Comparison of ENCODE assay signal across 10 cellular contexts in the genomic region with DNA sequence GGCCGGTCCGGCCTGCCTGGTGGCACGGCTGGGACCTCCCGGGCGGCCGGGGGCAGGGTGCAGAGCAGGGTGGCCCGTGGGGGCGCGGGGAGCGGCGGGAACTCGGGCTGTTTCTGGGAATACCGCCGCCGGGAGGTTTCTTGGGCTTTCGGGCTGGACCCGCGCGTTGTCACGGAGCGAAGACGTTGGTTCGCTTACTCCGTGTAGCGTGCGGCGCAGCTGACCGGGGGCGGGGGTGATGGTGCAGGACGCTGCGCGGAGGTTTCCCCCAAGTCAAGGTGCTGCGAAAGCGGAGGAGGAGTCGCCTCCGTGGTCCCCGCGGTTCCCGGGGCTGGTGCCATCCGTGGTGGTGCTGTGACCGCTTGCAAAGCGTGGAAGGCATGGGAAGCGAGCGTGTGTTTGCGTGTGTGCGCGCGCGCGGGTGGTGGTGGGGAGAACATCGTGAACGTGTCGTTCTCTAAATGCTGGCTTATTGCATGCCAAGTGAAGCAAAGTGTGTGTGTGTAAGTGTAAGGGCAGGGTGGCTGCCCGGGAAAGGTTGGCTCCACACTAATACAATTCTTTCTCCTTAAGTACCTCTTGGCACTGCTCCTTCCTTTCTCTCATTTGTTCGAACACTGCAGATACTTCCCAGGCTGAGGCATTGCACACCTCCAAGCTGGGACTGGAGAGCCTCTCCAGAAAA. TPM values are rescaled to one million over a fixed set of nuclear protein-coding genes. Genes with fewer than 3 reads are reported as not detected.
DNase-seq lines count a peak whose midpoint lies in the region; ATAC-seq, FAIRE-seq and TF ChIP-seq lines count a peak whose summit lies in the region.
"Had no signal": no experiment of that assay in that cellular context is flagged by ENCODE, and none has a peak within 500 bp of the region (broad histone marks: within the 10 kb centered on the region; RNA-seq: fewer than 3 reads in every experiment).

No MANE protein-coding gene starts in this region.

- H2BK15ac ChIP-seq in neuronal stem cell (ENCODE audit: low read length): no peak overlapping the region

- no peak overlapping the region for H4K8ac ChIP-seq in neuronal stem cell (ENCODE audit: low read depth, low read length)

- no peak for DNase-seq in A549 (ENCODE audit: low read depth in 1 of 2, low spot score in 1 of 2)
- DNase-seq in esophagus muscularis mucosa (ENCODE audit: extremely low spot score): no peak
- DNase-seq in neuronal stem cell (ENCODE audit: low spot score): peak; percentile 26
- DNase-seq in SW480 (ENCODE audit: low spot score): no peak
- no peak for DNase-seq in RKO (ENCODE audit: low spot score)
- no peak for DNase-seq in natural killer cell

- peak overlapping the region; percentile 83 for H3K18ac ChIP-seq in neuronal stem cell (ENCODE audit: low read length)

- H3K27me3 ChIP-seq in HUES64 (ENCODE audit: insufficient read depth, low read length) (peaks cover 47% of the 10 kb centered on the region), esophagus muscularis mucosa (peaks cover 0 to 18% (median 0%) of the 10 kb centered on the region in 4 donors), neuronal stem cell (ENCODE audit: control insufficient read depth in 3 of 3, insufficient read depth in 3 of 3, low read depth in 1 of 3, low read length in 3 of 3) (peaks cover 13 to 63% (median 32%) of the 10 kb centered on the region in 3 experiments)

- no peak overlapping the region for H2BK5ac ChIP-seq in neuronal stem cell (ENCODE audit: low read length)

- POLR2A ChIA-PET in A549 (lab: Yijun Ruan, JAX): no interaction called here

- intact Hi-C loops in esophagus muscularis mucosa (cut with DNase I): loop anchor here (10.0 kb wide), 1 partner anchor 342 kb away; no protein-coding TSS in a partner anchor
- intact Hi-C loops in natural killer cell (cut with micrococcal nuclease): no loop called here

- 0 out of 2 replicates have a peak overlapping the region, but pooled peaks have one; percentile 39 for H3K9ac ChIP-seq in HUES64 (ENCODE audit: low read depth, low read length)
- H3K9ac ChIP-seq in neuronal stem cell (ENCODE audit: low read depth, low read length, poor library complexity): peak overlapping the region; percentile 86

- peak overlapping the region; percentile 93 for H3K4me2 ChIP-seq in A549
- peak overlapping the region; percentile 91 for H3K4me2 ChIP-seq in neuronal stem cell (ENCODE audit: insufficient read depth, low read length, poor library complexity, severe bottlenecking)

- H3K79me1 ChIP-seq in neuronal stem cell (ENCODE audit: low read depth, low read length): no peaks in the 10 kb centered on the region

- H3K4me3 Mint-ChIP-seq in natural killer cell: no peak overlapping the region

- ATAC-seq in A549 (peak; percentile 11 to 41; a peak in 3 of 6 replicates), GM18909 (IDR thresholded peaks at IDR 0.05; ENCODE audit: poor library complexity, unreplicated experiment) (no peak), natural killer cell (no peak)

- H3K4me1 Mint-ChIP-seq in natural killer cell: peaks cover 0 to 4% of the 10 kb centered on the region in 2 donors

- no peak overlapping the region for H2BK12ac ChIP-seq in neuronal stem cell (ENCODE audit: low read length)

- H3K14ac ChIP-seq in neuronal stem cell (ENCODE audit: low read length): peak overlapping the region; percentile 56

- H3K4me3 ChIP-seq in A549 (peak overlapping the region; percentile 46), HUES64 (ENCODE audit: low read length) (peak overlapping the region; percentile 67), esophagus muscularis mucosa (peak overlapping the region; percentile 79 to 82 (median 80)), neuronal stem cell (ENCODE audit: low read length in 2 of 2) (peak overlapping the region; percentile 38 to 87)
- H3K4me3 ChIP-seq: SJSA1 had no signal

- peaks cover 26 to 34% of the 10 kb centered on the region in 2 donors for H3K27me3 Mint-ChIP-seq in natural killer cell (ENCODE audit: low read depth in 2 of 2)

- WGBS in A549 (ENCODE audit: missing lambda C conversion rate): 8% methylated on average over 31 of the region's 55 CpGs
- WGBS in HUES64: 1% methylated on average over 55 of the region's 55 CpGs
- WGBS in esophagus muscularis mucosa: 2% methylated on average over 22 of the region's 55 CpGs
- WGBS in neuronal stem cell (ENCODE audit: extremely low coverage in 2 of 2, insufficient read length in 2 of 2, insufficient replicate concordance in 1 of 2), 2 donors: no CpG with 5 or more reads among the region's 55 CpGs

- CTCF ChIA-PET in A549 (lab: Yijun Ruan, JAX): interaction anchor here (0.9 to 1.5 kb wide), 3 partner anchors 12 to 434 kb away, joined by 3 to 4 read pairs (median 3); no protein-coding TSS in a partner anchor

- H3K36me3 Mint-ChIP-seq in natural killer cell: peaks cover 5% of the 10 kb centered on the region
- H3K36me3 Mint-ChIP-seq: IgD-negative memory B cell had no signal

- H3K36me3 ChIP-seq in HUES64 (ENCODE audit: insufficient read depth, low read length) (no peaks in the 10 kb centered on the region), esophagus muscularis mucosa (no peaks in the 10 kb centered on the region), neuronal stem cell (replicated peaks in 1 of 2; ENCODE audit: control insufficient read depth in 2 of 2, insufficient read depth in 2 of 2, low read length in 2 of 2) (no peaks in the 10 kb centered on the region)
- H3K36me3 ChIP-seq: SJSA1 had no signal

- no peak overlapping the region for H3K4ac ChIP-seq in neuronal stem cell (ENCODE audit: low read length)

- no peak for TF ChIP-seq RAD21 in A549 (conservative IDR thresholded peaks at IDR 0.05 in 1 of 2, IDR thresholded peaks at IDR 0.05 in 1 of 2)

- no peak overlapping the region for H2AK5ac ChIP-seq in neuronal stem cell (ENCODE audit: low read depth, low read length)

- H4K91ac ChIP-seq in neuronal stem cell (ENCODE audit: low read depth, low read length, poor library complexity): no peak overlapping the region

- peak overlapping the region; percentile 85 for H2AFZ ChIP-seq in neuronal stem cell (ENCODE audit: low read length)

- H3K9me3 ChIP-seq in A549: no peaks in the 10 kb centered on the region
- no peaks in the 10 kb centered on the region for H3K9me3 ChIP-seq in HUES64 (ENCODE audit: insufficient read depth, low read depth, low read length)
- no peaks in the 10 kb centered on the region for H3K9me3 ChIP-seq in esophagus muscularis mucosa
- peaks cover 0 to 2% of the 10 kb centered on the region in 2 donors for H3K9me3 ChIP-seq in neuronal stem cell (replicated peaks in 1 of 2; ENCODE audit: control insufficient read depth in 2 of 2, insufficient read depth in 1 of 2, low read depth in 1 of 2, low read length in 2 of 2)
- H3K9me3 ChIP-seq: SJSA1 had no signal

- TF ChIP-seq EP300 in A549 (IDR thresholded peaks at IDR 0.05): no peak
- TF ChIP-seq EP300 in esophagus muscularis mucosa (IDR thresholded peaks at IDR 0.05): no peak

- H3K27ac Mint-ChIP-seq in natural killer cell: no peak overlapping the region
- H3K27ac Mint-ChIP-seq: IgD-negative memory B cell had no signal

- no peaks in the 10 kb centered on the region for H3K9me3 Mint-ChIP-seq in natural killer cell

- H3K27ac ChIP-seq in A549: no peak overlapping the region
- no peak overlapping the region for H3K27ac ChIP-seq in HUES64 (ENCODE audit: low read depth, low read length)
- H3K27ac ChIP-seq in esophagus muscularis mucosa (replicated peaks in 1 of 4): peak overlapping the region; percentile 85 to 93 (median 88)
- H3K27ac ChIP-seq in neuronal stem cell (replicated peaks; ENCODE audit: low read length): no peak overlapping the region
- H3K27ac ChIP-seq: SJSA1 had no signal

- no peak for FAIRE-seq in A549 (lab: Jason Lieb, UNC)

- no peak for TF ChIP-seq CTCF in A549 (IDR thresholded peaks at IDR 0.05)
- no peak for TF ChIP-seq CTCF in esophagus muscularis mucosa (IDR thresholded peaks at IDR 0.05)
- no peak for TF ChIP-seq CTCF in natural killer cell (IDR thresholded peaks at IDR 0.05)

- no peak overlapping the region for H2BK120ac ChIP-seq in neuronal stem cell (ENCODE audit: low read depth, low read length)

- peak overlapping the region; percentile 95 for H3K23ac ChIP-seq in neuronal stem cell (ENCODE audit: low read depth, low read length, poor library complexity)

- H3K4me1 ChIP-seq in A549 (peaks cover 8% of the 10 kb centered on the region; the same call in 2 of the 3 replicates), HUES64 (ENCODE audit: insufficient read depth, low read length) (peaks cover 37% of the 10 kb centered on the region), esophagus muscularis mucosa (peaks cover 0 to 56% (median 48%) of the 10 kb centered on the region in 4 donors), neuronal stem cell (ENCODE audit: control insufficient read depth in 2 of 2, insufficient read depth in 1 of 2, low read depth in 1 of 2, low read length in 2 of 2) (peaks cover 4 to 5% of the 10 kb centered on the region in 2 donors)
- H3K4me1 ChIP-seq: SJSA1 had no signal

- TF ChIP-seq POLR2A in A549 (IDR thresholded peaks at IDR 0.05; ENCODE audit: low read length) (no peak), esophagus muscularis mucosa (IDR thresholded peaks at IDR 0.05; ENCODE audit: low read depth) (no peak)

TF ChIP-seq in A549, 52 proteins besides CTCF, POLR2A, EP300 and RAD21:
- TF ChIP-seq CHD2 (IDR thresholded peaks at IDR 0.05; ENCODE audit: low read length, partially characterized antibody): no peak
- TF ChIP-seq CBX8 (IDR thresholded peaks at IDR 0.05): peak; percentile 35; the same call in 1 of the 2 replicates

RNA-seq across cellular contexts. Expression of a gene that starts 1.1 kb away (rescaled TPM):
- polyA plus RNA-seq in A549 (2011; rRNA removed): 0.01 and 0.06 TPM in 2 replicates
- not detected in 2 replicates for polyA plus RNA-seq in A549 (2012; cell fraction: cytosol; rRNA removed)
- polyA plus RNA-seq in A549 (2012; cell fraction: nucleus; rRNA removed): 0.01 TPM in 1 of 2 replicates, not detected in the other
- polyA plus RNA-seq in A549 (2017; fragmentation: RNase III; extraction: RNeasy Plus Mini Kit Qiagen cat#74134 plus additional on column Dnase treatment): under 0.01 TPM in 1 of 3 replicates, not detected in the others
- 0.05 and 0.08 TPM in 2 replicates for polyA minus RNA-seq in A549 (2011; rRNA and poly(A)+ RNA removed)
- 1.5 TPM for polyA plus RNA-seq in HUES64 (2013, experiment 1 of 2)
- 1.8 TPM for polyA plus RNA-seq in HUES64 (2013, experiment 2 of 2)
- total RNA-seq in esophagus muscularis mucosa: 10 to 100 TPM; 29.8 to 56.3 (median 38.9) TPM
- polyA plus RNA-seq in neuronal stem cell (2013, experiment 1 of 2): 0.03 TPM
- 0.04 TPM for polyA plus RNA-seq in neuronal stem cell (2013, experiment 2 of 2)
- 1 to 10 TPM in 1 of 3 donors, under 1 TPM in 2; 0.13 to 1.2 (median 0.38) TPM for total RNA-seq in natural killer cell
- total RNA-seq: SJSA1 had no signal
- polyA plus RNA-seq: IgD-negative memory B cell had no signal

RNA-seq across cellular contexts. Expression of a gene that starts 38.8 kb away (rescaled TPM):
- not detected in 2 replicates for polyA plus RNA-seq in A549 (2011; rRNA removed)
- not detected in 2 replicates for polyA plus RNA-seq in A549 (2012; cell fraction: cytosol; rRNA removed)
- polyA plus RNA-seq in A549 (2012; cell fraction: nucleus; rRNA removed): not detected in 2 replicates
- polyA plus RNA-seq in A549 (2017; fragmentation: RNase III; extraction: RNeasy Plus Mini Kit Qiagen cat#74134 plus additional on column Dnase treatment): not detected in 3 replicates
- not detected in 2 replicates for polyA minus RNA-seq in A549 (2011; rRNA and poly(A)+ RNA removed)
- polyA plus RNA-seq in HUES64 (2013, experiment 1 of 2): not detected
- polyA plus RNA-seq in HUES64 (2013, experiment 2 of 2): not detected
- not detected for total RNA-seq in esophagus muscularis mucosa
- not detected for polyA plus RNA-seq in neuronal stem cell (2013, experiment 1 of 2)
- not detected for polyA plus RNA-seq in neuronal stem cell (2013, experiment 2 of 2)
- total RNA-seq in natural killer cell: not detected
- total RNA-seq: SJSA1 had no signal
- polyA plus RNA-seq: IgD-negative memory B cell had no signal

Comparison
In these comparisons a context has a peak if more than half of its experiments do, and no peak if none do; other contexts are left out.
1. ATAC-seq: peak in A549 (2 of 2); none in GM18909 (single experiment) and natural killer cell (0 of 3).
2. H3K27ac ChIP-seq: peak in esophagus muscularis mucosa (4 of 4); none in A549 (0 of 2), HUES64 (single experiment) and neuronal stem cell (single experiment).
3. RNA of a gene that starts 1.1 kb away (total RNA-seq): 29.8 to 56.3 TPM in esophagus muscularis mucosa; 0.13 to 1.2 TPM in natural killer cell; every median in the first group is over 10 times any median in the second.
4. Peak in every context shown above with its lines, with median percentiles within 50 percentile points of each other: H3K4me3 ChIP-seq.